19 cellular contexts compared by ENCODE assay signal in the genomic region with DNA sequence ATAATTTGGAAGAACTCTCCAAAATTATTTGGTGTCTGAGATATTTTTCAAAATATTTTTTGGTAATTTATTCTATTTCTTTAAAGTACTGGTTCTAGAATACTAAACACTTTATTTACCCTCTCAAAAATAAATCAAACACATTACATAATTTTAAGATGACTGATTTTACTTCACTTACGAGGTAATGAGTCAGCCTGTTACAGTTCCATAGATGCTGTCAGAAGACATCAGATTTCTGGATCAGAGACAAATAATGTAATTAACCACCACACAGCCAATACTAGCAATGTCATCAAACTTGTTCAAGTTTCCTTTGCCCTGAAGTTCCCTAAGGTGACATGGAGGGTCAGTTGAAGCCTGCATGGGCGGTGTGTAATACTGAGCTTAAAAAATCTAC.
"Had no signal": no experiment of that assay in that cellular context is flagged by ENCODE, and none has a peak within 500 bp of the region (broad histone marks: within the 10 kb centered on the region; RNA-seq: fewer than 3 reads in every experiment).

No MANE protein-coding gene starts in this region.

- H3K4me1 ChIP-seq: left lung, suprapubic skin, transverse colon had no signal

- H3K27ac ChIP-seq: epithelial cell of prostate, left lung, suprapubic skin, transverse colon had no signal

- H3K9me3 Mint-ChIP-seq: activated B cell treated with CpG ODN at 0.5 μM for 24 hours, nephron had no signal

- H3K4me3 Mint-ChIP-seq: activated B cell treated with CpG ODN at 0.5 μM for 24 hours; activated CD4-positive, alpha-beta memory T cell treated with anti-CD3 and anti-CD28 coated beads for 36 hours; activated T-helper 1 cell treated with anti-CD3 and anti-CD28 coated beads, Interleukin-12 subunit alpha, Interleukin-12 subunit beta, Interleukin-2, Interleukin-4 antibody, amounts not matched to agents 30 ng/mL and 10 ng/mL and 1 ng/mL, durations not matched to agents 14 hours and 24 hours and 36 hours; effector memory CD8-positive, alpha-beta T cell; nephron; stimulated activated naive CD8-positive, alpha-beta T cell treated with anti-CD3 and anti-CD28 coated beads, Interleukin-15, amount 100 ng/mL, for 72 hours had no signal

- H3K36me3 ChIP-seq: left lung, suprapubic skin, transverse colon had no signal

- H3K4me2 ChIP-seq: smooth muscle cell had no signal

- H3K27me3 ChIP-seq: left lung, suprapubic skin, transverse colon had no signal

- H3K9me3 ChIP-seq: left lung, suprapubic skin had no signal

- H3K4me1 Mint-ChIP-seq: activated B cell treated with CpG ODN at 0.5 μM for 24 hours; nephron; stimulated activated naive CD8-positive, alpha-beta T cell treated with anti-CD3 and anti-CD28 coated beads, Interleukin-15, amount 100 ng/mL, for 72 hours had no signal

- H3K27me3 Mint-ChIP-seq: activated B cell treated with CpG ODN at 0.5 μM for 24 hours; activated CD4-positive, alpha-beta memory T cell treated with anti-CD3 and anti-CD28 coated beads for 36 hours; effector memory CD8-positive, alpha-beta T cell; stimulated activated naive CD8-positive, alpha-beta T cell treated with anti-CD3 and anti-CD28 coated beads, Interleukin-15, amount 100 ng/mL, for 72 hours had no signal

- H3K36me3 Mint-ChIP-seq: activated CD4-positive, alpha-beta memory T cell treated with anti-CD3 and anti-CD28 coated beads for 36 hours; activated naive CD4-positive, alpha-beta T cell treated with anti-CD3 and anti-CD28 coated beads, Interleukin-2, amount 50 U/mL, for 72 hours had no signal

- DNase-seq: activated B cell treated with CpG ODN at 0.5 μM for 24 hours; activated CD4-positive, alpha-beta memory T cell treated with anti-CD3 and anti-CD28 coated beads for 36 hours; activated CD4-positive, alpha-beta T cell treated with anti-CD3 and anti-CD28 coated beads for 4 hours; activated gamma-delta T cell treated with Interleukin-2 at 50 U/mL for 16 hours; activated T-cell treated with anti-CD3 and anti-CD28 coated beads for 4 hours; effector memory CD8-positive, alpha-beta T cell; foreskin melanocyte; hypothalamus; left lung; midbrain; stimulated activated CD4-positive, alpha-beta T cell treated with anti-CD3 and anti-CD28 coated beads, Interleukin-4, amount 100 ng/mL, for 1 hour; stimulated activated naive CD8-positive, alpha-beta T cell treated with anti-CD3 and anti-CD28 coated beads, Interleukin-15, amount 100 ng/mL, for 72 hours; transverse colon had no signal

- H3K4me3 ChIP-seq: left lung, smooth muscle cell, suprapubic skin, transverse colon had no signal

- H3K27ac Mint-ChIP-seq: activated B cell treated with CpG ODN at 0.5 μM for 24 hours; activated CD4-positive, alpha-beta memory T cell treated with anti-CD3 and anti-CD28 coated beads for 36 hours; activated naive CD4-positive, alpha-beta T cell treated with anti-CD3 and anti-CD28 coated beads, Interleukin-2, amount 50 U/mL, for 72 hours; activated T-helper 1 cell treated with anti-CD3 and anti-CD28 coated beads, Interleukin-12 subunit alpha, Interleukin-12 subunit beta, Interleukin-2, Interleukin-4 antibody, amounts not matched to agents 30 ng/mL and 10 ng/mL and 1 ng/mL, durations not matched to agents 14 hours and 24 hours and 36 hours; effector memory CD8-positive, alpha-beta T cell; nephron; stimulated activated naive CD8-positive, alpha-beta T cell treated with anti-CD3 and anti-CD28 coated beads, Interleukin-15, amount 100 ng/mL, for 72 hours had no signal
